In genomic region chr7:73318656-73319204, GRCh38 we compare ENCODE assay signal across 16 cellular contexts. TPM values are rescaled to one million over a fixed set of nuclear protein-coding genes. Genes with fewer than 3 reads are reported as not detected.
DNase-seq lines count a peak whose midpoint lies in the region; ATAC-seq, FAIRE-seq and TF ChIP-seq lines count a peak whose summit lies in the region.
"Not testable (repeated sequence)": the region's sequence is repeated elsewhere in the genome, so short reads cannot be mapped to it uniquely, and the experiment has no call there.
"Had no signal": no experiment of that assay in that cellular context is flagged by ENCODE, and none has a peak within 500 bp of the region (broad histone marks: within the 10 kb centered on the region; RNA-seq: fewer than 3 reads in every experiment).

No MANE protein-coding gene starts in this region.

- not testable (repeated sequence) for H3K27ac Mint-ChIP-seq in GM23338

- H3K27me3 Mint-ChIP-seq in GM23338 (ENCODE audit: insufficient read depth, low read depth, poor library complexity) = not testable (repeated sequence)

- H3K4me1 Mint-ChIP-seq in GM23338 = not testable (repeated sequence)

- not testable (repeated sequence) for H4K20me1 ChIP-seq in GM23338 (replicated peaks; ENCODE audit: insufficient read depth); PC-3 (ENCODE audit: low read length); HepG2 (ENCODE audit: insufficient read depth, low read length)

- ATAC-seq in GM23338 = peak; percentile 85
- ATAC-seq in PC-3 = peak; percentile 50; the same call in 1 of the 2 replicates
- ATAC-seq in body of pancreas = not testable (repeated sequence)
- ATAC-seq in right cardiac atrium = peak; percentile 12 to 19
- peak; percentile 82 for ATAC-seq in HepG2
- ATAC-seq in upper lobe of right lung = peak; percentile 4

- not testable (repeated sequence) for H3K27ac ChIP-seq in GM23338 (ENCODE audit: low read depth); PC-3 (ENCODE audit: low read length); WERI-Rb-1; right cardiac atrium (ENCODE audit: low read length); HepG2 (ENCODE audit: extremely low read length, insufficient read depth, low read length); upper lobe of right lung
- H3K27ac ChIP-seq in body of pancreas (peak overlapping the region in 3 of 4 donors; percentile 59 to 73 (median 71)), parathyroid adenoma (peak overlapping the region; percentile 84)

- H3K36me3 ChIP-seq in GM23338 (ENCODE audit: insufficient read depth); PC-3 (ENCODE audit: low read depth, low read length); WERI-Rb-1; body of pancreas (replicated peaks in 1 of 2; ENCODE audit: insufficient read depth in 1 of 2, low read depth in 2 of 2); HepG2 (replicated peaks in 1 of 2; ENCODE audit: control insufficient read depth in 1 of 2, insufficient read depth in 2 of 2, low read length in 2 of 2); parathyroid adenoma (ENCODE audit: control insufficient read depth, insufficient read depth, low read length); upper lobe of right lung: not testable (repeated sequence)

- not testable (repeated sequence) for TF ChIP-seq RAD21 in HepG2 (CRISPR knock-in tag; IDR thresholded peaks at IDR 0.05)

- CTCF ChIA-PET in PC-3 (lab: Charles Lee) = not testable (repeated sequence)
- CTCF ChIA-PET in HepG2 (lab: Yijun Ruan, JAX; ENCODE audit: low intra/inter-chr PET ratio, low total read pairs) = interaction anchor here (0.6 kb wide), 1 partner anchor 133 kb away, joined by 3 read pairs; no protein-coding TSS in a partner anchor

- TF ChIP-seq CTCF in GM23338 (conservative IDR thresholded peaks at IDR 0.05; ENCODE audit: low read depth in 2 of 2) = peak in 1 of 2 experiments; percentile 42; a peak in 2 of 4 replicates
- not testable (repeated sequence) for TF ChIP-seq CTCF in PC-3 (conservative IDR thresholded peaks at IDR 0.05; ENCODE audit: low read depth, low read length); body of pancreas (IDR thresholded peaks at IDR 0.05); parathyroid adenoma (IDR thresholded peaks at IDR 0.05); upper lobe of right lung (IDR thresholded peaks at IDR 0.05)
- TF ChIP-seq CTCF in WERI-Rb-1 (IDR thresholded peaks at IDR 0.05; ENCODE audit: low read depth, low read length) = 0 out of 2 replicates have a peak, but pooled peaks have one; percentile 2
- TF ChIP-seq CTCF in HepG2 (CRISPR knock-in tag; IDR thresholded peaks at IDR 0.05) = peak; percentile 21; the same call in 1 of the 2 replicates

- not testable (repeated sequence) for H3K27me3 ChIP-seq in GM23338 (ENCODE audit: insufficient read depth); PC-3 (ENCODE audit: low read length); WERI-Rb-1 (ENCODE audit: insufficient read depth, low read depth, severe bottlenecking); body of pancreas; right cardiac atrium (ENCODE audit: control insufficient read depth, insufficient read depth); HepG2 (ENCODE audit: control insufficient read depth in 1 of 2, insufficient read depth in 2 of 2, low read length in 2 of 2); parathyroid adenoma (ENCODE audit: control insufficient read depth, insufficient read depth, low read length); upper lobe of right lung

- not testable (repeated sequence) for H3K9me2 ChIP-seq in GM23338 (ENCODE audit: insufficient read depth); PC-3 (replicated peaks; ENCODE audit: low read length)

- not testable (repeated sequence) for TF ChIP-seq EP300 in HepG2 (IDR thresholded peaks at IDR 0.05; ENCODE audit: low read depth in 2 of 2, low read length in 2 of 2); HepG2 (CRISPR knock-in tag; IDR thresholded peaks at IDR 0.05; ENCODE audit: borderline replicate concordance)

- not testable (repeated sequence) for H3K9me3 ChIP-seq in PC-3 (ENCODE audit: low read length); WERI-Rb-1 (ENCODE audit: severe bottlenecking); body of pancreas; right cardiac atrium (ENCODE audit: control insufficient read depth, low read length); HepG2 (ENCODE audit: low read length); parathyroid adenoma (ENCODE audit: control insufficient read depth, low read length); upper lobe of right lung

- in situ Hi-C loops in HepG2 (cut with HindIII; ENCODE audit: extremely low pct_ligation_motif_present, low pct_unique_long_range_greater_than_20kb) = not testable (repeated sequence)

- not testable (repeated sequence) for TF ChIP-seq POLR2A in body of pancreas (IDR thresholded peaks at IDR 0.05); HepG2 (IDR thresholded peaks at IDR 0.05; ENCODE audit: insufficient read depth in 1 of 2, low read depth in 2 of 2, low read length in 2 of 2)

- H3K4me2 ChIP-seq in GM23338; PC-3 (ENCODE audit: low read length); HepG2 (ENCODE audit: low read depth, low read length); parathyroid adenoma (ENCODE audit: low read length): not testable (repeated sequence)

- H3K4me3 ChIP-seq in GM23338; PC-3 (ENCODE audit: low read length); WERI-Rb-1 (ENCODE audit: low read depth, low read length); body of pancreas; right cardiac atrium (ENCODE audit: low read length); HepG2 (replicated peaks in 1 of 3; ENCODE audit: insufficient read depth in 1 of 3, low read depth in 2 of 3, low read length in 3 of 3); parathyroid adenoma (ENCODE audit: low read depth, low read length); upper lobe of right lung: not testable (repeated sequence)

- H3K4me1 ChIP-seq in GM23338 (ENCODE audit: insufficient read depth); PC-3 (ENCODE audit: insufficient read depth, low read length); right cardiac atrium (ENCODE audit: control insufficient read depth, insufficient read depth, low read length); HepG2 (ENCODE audit: insufficient read depth, low read length); parathyroid adenoma; upper lobe of right lung: not testable (repeated sequence)
- peaks cover 32% of the 10 kb centered on the region for H3K4me1 ChIP-seq in body of pancreas

- H3K4me3 Mint-ChIP-seq in GM23338 = not testable (repeated sequence)

- H3F3A ChIP-seq in GM23338 (replicated peaks; ENCODE audit: low read depth); PC-3 (ENCODE audit: low read length, unreplicated experiment): not testable (repeated sequence)

- FAIRE-seq in HepG2 (lab: Jason Lieb, UNC) = not testable (repeated sequence)

- intact Hi-C loops in PC-3 (cut with micrococcal nuclease); body of pancreas (cut with DNase I); right cardiac atrium (cut with DNase I); HepG2 (cut with micrococcal nuclease; ENCODE audit: unreplicated experiment); upper lobe of right lung (cut with DNase I): not testable (repeated sequence)

- 86 to 92% methylated on average over 7 to 17 of the region's 18 CpGs for WGBS in body of pancreas, 2 donors
- WGBS in right cardiac atrium = 78% methylated on average over 18 of the region's 18 CpGs
- 83% methylated on average over 2 of the region's 18 CpGs for WGBS in HepG2 (ENCODE audit: low lambda C conversion rate)

- H3K9ac ChIP-seq in PC-3 (ENCODE audit: low read length); HepG2 (ENCODE audit: insufficient read depth, low read depth, low read length); parathyroid adenoma: not testable (repeated sequence)

- H3K9me3 Mint-ChIP-seq in GM23338 = not testable (repeated sequence)

- DNase-seq in GM23338 (ENCODE audit: low spot score); PC-3; WERI-Rb-1; body of pancreas; right cardiac atrium; HepG2 (ENCODE audit: low spot score); upper lobe of right lung: not testable (repeated sequence)

- not testable (repeated sequence) for BruUV-seq in PC-3 (replicated peaks; lab: Mats Ljungman, UMichigan); HepG2 (replicated peaks; lab: Mats Ljungman, UMichigan)

- H3K79me2 ChIP-seq in GM23338 (replicated peaks; ENCODE audit: insufficient read depth); PC-3 (ENCODE audit: low read length); HepG2 (ENCODE audit: insufficient read depth, low read length); parathyroid adenoma: not testable (repeated sequence)

- POLR2A ChIA-PET in PC-3 (lab: Charles Lee; ENCODE audit: unreplicated experiment) = interaction anchor here (0.7 kb wide), 1 partner anchor 10 kb away, joined by 4 read pairs; the partner anchor contains the start of gene NSUN5
- POLR2A ChIA-PET in HepG2 (lab: Yijun Ruan, JAX) = not testable (repeated sequence)

- H2AFZ ChIP-seq in GM23338; PC-3 (ENCODE audit: low read length); HepG2 (ENCODE audit: low read length); parathyroid adenoma: not testable (repeated sequence)

- H3K36me3 Mint-ChIP-seq in GM23338 (ENCODE audit: low read depth) = not testable (repeated sequence)

RNA-seq across cellular contexts. Expression of gene TRIM50, which starts 9.2 kb away (rescaled TPM):
- total RNA-seq in GM23338 (2014; rRNA removed; shearing (Covaris generic)) = 0.10 TPM in 1 of 2 replicates, not detected in the other
- polyA plus RNA-seq in GM23338 (2016; fragmentation: Nextera tagmentation; extraction: Ambion mirVana) (0.19 TPM in 1 of 2 replicates, not detected in the other), right cardiac atrium (0.07 TPM), HepG2 (2011; rRNA removed) (4.2 and 5.4 TPM in 2 replicates)
- total RNA-seq in PC-3 (2014; rRNA removed) (not detected in 2 replicates), body of pancreas (10 to 100 TPM; 16.2 to 22.3 TPM), right cardiac atrium (under 1 TPM in 2 of 4 donors, not detected in 2; 0.12 to 0.17 TPM), HepG2 (2016; rRNA removed; fragmentation: Illumina TruSeq; extraction: Trizol) (21.1 and 24.5 TPM in 2 replicates), upper lobe of right lung (0.20 TPM)
- total RNA-seq in HepG2 (2016; cell fraction: cytosol; rRNA removed; fragmentation: Illumina TruSeq; extraction: Trizol; ENCODE audit: low read depth) = 3.9 and 4.9 TPM in 2 replicates
- 16.1 and 26.1 TPM in 2 replicates for total RNA-seq in HepG2 (2016; cell fraction: insoluble cytoplasmic fraction; rRNA removed; fragmentation: Illumina TruSeq; extraction: Trizol)
- 9.4 and 10.8 TPM in 2 replicates for total RNA-seq in HepG2 (2016; cell fraction: membrane; rRNA removed; fragmentation: Illumina TruSeq; extraction: Trizol)
- 23.9 and 26.7 TPM in 2 replicates for total RNA-seq in HepG2 (2016; cell fraction: nucleus; rRNA removed; fragmentation: Illumina TruSeq; extraction: Trizol)
- 1.6 and 3.8 TPM in 2 replicates for polyA plus RNA-seq in HepG2 (2011; cell fraction: cytosol; rRNA removed)
- polyA plus RNA-seq in HepG2 (2011; cell fraction: nucleus; rRNA removed) = 33.8 and 40.4 TPM in 2 replicates
- polyA plus RNA-seq in HepG2 (2012) = 3.0 TPM in 2 replicates
- 4.1 and 4.2 TPM in 2 replicates for polyA plus RNA-seq in HepG2 (2016; cell fraction: cytosol; fragmentation: Illumina TruSeq; extraction: Trizol; ENCODE audit: low read depth)
- 19.1 and 25.4 TPM in 2 replicates for polyA plus RNA-seq in HepG2 (2016; cell fraction: insoluble cytoplasmic fraction; fragmentation: Illumina TruSeq; extraction: Trizol; ENCODE audit: low read depth)
- polyA plus RNA-seq in HepG2 (2016; cell fraction: membrane; fragmentation: Illumina TruSeq; extraction: Trizol; ENCODE audit: low read depth) = 6.7 and 7.5 TPM in 2 replicates
- polyA plus RNA-seq in HepG2 (2016; cell fraction: nucleus; fragmentation: Illumina TruSeq; extraction: Trizol; ENCODE audit: insufficient read depth, low read depth) = 87.0 and 93.3 TPM in 2 replicates
- 7.4 TPM in 1 of 2 replicates, not detected in the other for polyA minus RNA-seq in HepG2 (2011; rRNA and poly(A)+ RNA removed; ENCODE audit: low replicate concordance)
- polyA minus RNA-seq in HepG2 (2011; cell fraction: cytosol; rRNA and poly(A)+ RNA removed) = 0.99 and 1.8 TPM in 2 replicates
- 4.5 and 4.7 TPM in 2 replicates for polyA minus RNA-seq in HepG2 (2011; cell fraction: nucleus; rRNA and poly(A)+ RNA removed)
- total RNA-seq: A673; Calu3; CD4-positive, alpha-beta memory T cell; Daoy; G401; H7; HFFc6 had no signal
- polyA plus RNA-seq: BJ; CD4-positive, alpha-beta memory T cell had no signal

RNA-seq across cellular contexts. Expression of gene FKBP6, which starts 9.2 kb away (rescaled TPM):
- total RNA-seq in GM23338 (2014; rRNA removed; shearing (Covaris generic)) = not detected in 2 replicates
- polyA plus RNA-seq in GM23338 (2016; fragmentation: Nextera tagmentation; extraction: Ambion mirVana) (0.15 TPM in 1 of 2 replicates, not detected in the other), right cardiac atrium (not detected), HepG2 (2011; rRNA removed) (0.07 and 0.09 TPM in 2 replicates)
- total RNA-seq in PC-3 (2014; rRNA removed) (not detected in 2 replicates), body of pancreas (not detected), right cardiac atrium (not detected), HepG2 (2016; rRNA removed; fragmentation: Illumina TruSeq; extraction: Trizol) (0.13 and 0.20 TPM in 2 replicates), upper lobe of right lung (not detected)
- not detected in 2 replicates for total RNA-seq in HepG2 (2016; cell fraction: cytosol; rRNA removed; fragmentation: Illumina TruSeq; extraction: Trizol; ENCODE audit: low read depth)
- total RNA-seq in HepG2 (2016; cell fraction: insoluble cytoplasmic fraction; rRNA removed; fragmentation: Illumina TruSeq; extraction: Trizol) = 0.15 and 0.16 TPM in 2 replicates
- 0.17 and 0.22 TPM in 2 replicates for total RNA-seq in HepG2 (2016; cell fraction: membrane; rRNA removed; fragmentation: Illumina TruSeq; extraction: Trizol)
- 0.22 TPM in 1 of 2 replicates, not detected in the other for total RNA-seq in HepG2 (2016; cell fraction: nucleus; rRNA removed; fragmentation: Illumina TruSeq; extraction: Trizol)
- 0.07 and 0.09 TPM in 2 replicates for polyA plus RNA-seq in HepG2 (2011; cell fraction: cytosol; rRNA removed)
- 0.08 TPM in 1 of 2 replicates, not detected in the other for polyA plus RNA-seq in HepG2 (2011; cell fraction: nucleus; rRNA removed)
- 0.07 and 0.12 TPM in 2 replicates for polyA plus RNA-seq in HepG2 (2012)
- polyA plus RNA-seq in HepG2 (2016; cell fraction: cytosol; fragmentation: Illumina TruSeq; extraction: Trizol; ENCODE audit: low read depth) = not detected in 2 replicates
- 0.21 and 0.26 TPM in 2 replicates for polyA plus RNA-seq in HepG2 (2016; cell fraction: insoluble cytoplasmic fraction; fragmentation: Illumina TruSeq; extraction: Trizol; ENCODE audit: low read depth)
- 0.10 TPM in 1 of 2 replicates, not detected in the other for polyA plus RNA-seq in HepG2 (2016; cell fraction: membrane; fragmentation: Illumina TruSeq; extraction: Trizol; ENCODE audit: low read depth)
- polyA plus RNA-seq in HepG2 (2016; cell fraction: nucleus; fragmentation: Illumina TruSeq; extraction: Trizol; ENCODE audit: insufficient read depth, low read depth) = 0.49 TPM in 1 of 2 replicates, not detected in the other
- polyA minus RNA-seq in HepG2 (2011; rRNA and poly(A)+ RNA removed; ENCODE audit: low replicate concordance) = 0.10 TPM in 1 of 2 replicates, not detected in the other
- not detected in 2 replicates for polyA minus RNA-seq in HepG2 (2011; cell fraction: cytosol; rRNA and poly(A)+ RNA removed)
- 0.13 TPM in 1 of 2 replicates, not detected in the other for polyA minus RNA-seq in HepG2 (2011; cell fraction: nucleus; rRNA and poly(A)+ RNA removed)
- total RNA-seq: A673; Calu3; CD4-positive, alpha-beta memory T cell; G401; HFFc6 had no signal
- polyA plus RNA-seq: BJ; CD4-positive, alpha-beta memory T cell had no signal

RNA-seq across cellular contexts. Expression of gene NSUN5, which starts 10.1 kb away (rescaled TPM):
- total RNA-seq in GM23338 (2014; rRNA removed; shearing (Covaris generic)) = 71.2 and 73.4 TPM in 2 replicates
- polyA plus RNA-seq in GM23338 (2016; fragmentation: Nextera tagmentation; extraction: Ambion mirVana) (59.5 and 65.6 TPM in 2 replicates), right cardiac atrium (14.6 TPM), HepG2 (2011; rRNA removed) (19.9 and 24.9 TPM in 2 replicates)
- total RNA-seq in PC-3 (2014; rRNA removed) (36.0 and 51.6 TPM in 2 replicates), body of pancreas (10 to 100 TPM; 18.8 to 27.2 TPM), right cardiac atrium (10 to 100 TPM; 14.0 to 18.7 (median 15.9) TPM), HepG2 (2016; rRNA removed; fragmentation: Illumina TruSeq; extraction: Trizol) (31.6 and 35.8 TPM in 2 replicates), upper lobe of right lung (22.4 TPM)
- total RNA-seq in HepG2 (2016; cell fraction: cytosol; rRNA removed; fragmentation: Illumina TruSeq; extraction: Trizol; ENCODE audit: low read depth) = 10.1 and 11.8 TPM in 2 replicates
- 29.5 and 34.7 TPM in 2 replicates for total RNA-seq in HepG2 (2016; cell fraction: insoluble cytoplasmic fraction; rRNA removed; fragmentation: Illumina TruSeq; extraction: Trizol)
- total RNA-seq in HepG2 (2016; cell fraction: membrane; rRNA removed; fragmentation: Illumina TruSeq; extraction: Trizol) = 13.4 TPM in 2 replicates
- 16.9 and 26.1 TPM in 2 replicates for total RNA-seq in HepG2 (2016; cell fraction: nucleus; rRNA removed; fragmentation: Illumina TruSeq; extraction: Trizol)
- polyA plus RNA-seq in HepG2 (2011; cell fraction: cytosol; rRNA removed) = 16.1 and 23.4 TPM in 2 replicates
- polyA plus RNA-seq in HepG2 (2011; cell fraction: nucleus; rRNA removed) = 56.5 and 64.5 TPM in 2 replicates
- polyA plus RNA-seq in HepG2 (2012) = 12.2 and 20.8 TPM in 2 replicates
- 5.4 and 6.5 TPM in 2 replicates for polyA plus RNA-seq in HepG2 (2016; cell fraction: cytosol; fragmentation: Illumina TruSeq; extraction: Trizol; ENCODE audit: low read depth)
- 20.2 and 26.2 TPM in 2 replicates for polyA plus RNA-seq in HepG2 (2016; cell fraction: insoluble cytoplasmic fraction; fragmentation: Illumina TruSeq; extraction: Trizol; ENCODE audit: low read depth)
- 5.5 and 7.3 TPM in 2 replicates for polyA plus RNA-seq in HepG2 (2016; cell fraction: membrane; fragmentation: Illumina TruSeq; extraction: Trizol; ENCODE audit: low read depth)
- polyA plus RNA-seq in HepG2 (2016; cell fraction: nucleus; fragmentation: Illumina TruSeq; extraction: Trizol; ENCODE audit: insufficient read depth, low read depth) = 42.6 and 43.8 TPM in 2 replicates
- polyA minus RNA-seq in HepG2 (2011; rRNA and poly(A)+ RNA removed; ENCODE audit: low replicate concordance) = 41.4 and 43.7 TPM in 2 replicates
- 12.9 and 15.0 TPM in 2 replicates for polyA minus RNA-seq in HepG2 (2011; cell fraction: cytosol; rRNA and poly(A)+ RNA removed)
- polyA minus RNA-seq in HepG2 (2011; cell fraction: nucleus; rRNA and poly(A)+ RNA removed) = 13.0 and 19.8 TPM in 2 replicates
